In genomic region chr9:101440714-101441230, GRCh38 we compare ENCODE assay signal across 22 cellular contexts. TPM values are rescaled to one million over a fixed set of nuclear protein-coding genes. Genes with fewer than 3 reads are reported as not detected.
"Had no signal": no experiment of that assay in that cellular context is flagged by ENCODE, and none has a peak within 500 bp of the region (broad histone marks: within the 10 kb centered on the region; RNA-seq: fewer than 3 reads in every experiment).

No MANE protein-coding gene starts in this region.

- H3K9me3 Mint-ChIP-seq: activated CD4-positive, alpha-beta T cell treated with anti-CD3 and anti-CD28 coated beads, Interleukin-2, amount 10 ng/mL, durations not matched to agents 24 days and 14 days; activated naive CD4-positive, alpha-beta T cell treated with anti-CD3 and anti-CD28 coated beads, Interleukin-2, amount 10 ng/mL, durations not matched to agents 7 days and 5 days; activated naive CD8-positive, alpha-beta T cell treated with anti-CD3 and anti-CD28 coated beads for 36 hours; activated T-cell treated with anti-CD3 and anti-CD28 coated beads, Interleukin-2, amount 50 U/mL, for 4 hours; WTC11 had no signal

- H3K36me3 Mint-ChIP-seq: activated CD8-positive, alpha-beta memory T cell treated with anti-CD3 and anti-CD28 coated beads, Interleukin-2, amount 10 ng/mL, durations not matched to agents 7 days and 5 days; activated naive CD4-positive, alpha-beta T cell treated with anti-CD3 and anti-CD28 coated beads, Interleukin-2, amount 10 ng/mL, durations not matched to agents 7 days and 5 days; activated naive CD8-positive, alpha-beta T cell treated with anti-CD3 and anti-CD28 coated beads for 36 hours; WTC11 had no signal

- ATAC-seq: activated CD8-positive, alpha-beta memory T cell treated with anti-CD3 and anti-CD28 coated beads, Interleukin-2, amount 10 ng/mL, durations not matched to agents 7 days and 5 days; activated T-cell treated with anti-CD3 and anti-CD28 coated beads, Interleukin-2, amount 50 U/mL, for 4 hours; PC-3; T-helper 17 cell; WTC11 had no signal

- H3K27ac Mint-ChIP-seq: activated CD4-positive, alpha-beta T cell treated with anti-CD3 and anti-CD28 coated beads, Interleukin-2, amount 10 ng/mL, durations not matched to agents 24 days and 14 days; activated CD8-positive, alpha-beta memory T cell treated with anti-CD3 and anti-CD28 coated beads, Interleukin-2, amount 10 ng/mL, durations not matched to agents 7 days and 5 days; activated naive CD4-positive, alpha-beta T cell treated with anti-CD3 and anti-CD28 coated beads, Interleukin-2, amount 10 ng/mL, durations not matched to agents 7 days and 5 days; activated naive CD8-positive, alpha-beta T cell treated with anti-CD3 and anti-CD28 coated beads for 36 hours; T-helper 17 cell; WTC11 had no signal

- DNase-seq: activated CD4-positive, alpha-beta T cell treated with anti-CD3 and anti-CD28 coated beads, Interleukin-2, amount 10 ng/mL, durations not matched to agents 24 days and 14 days; activated CD4-positive, alpha-beta T cell treated with anti-CD3 and anti-CD28 coated beads, Interleukin-2, amount 50 U/mL, for 48 hours; activated CD4-positive, CD25-positive, alpha-beta regulatory T cell treated with anti-CD3 and anti-CD28 coated beads, Interleukin-2, amount 50 U/mL, for 72 hours; activated CD8-positive, alpha-beta memory T cell treated with anti-CD3 and anti-CD28 coated beads, Interleukin-2, amount 10 ng/mL, durations not matched to agents 7 days and 5 days; activated gamma-delta T cell; activated naive CD4-positive, alpha-beta T cell treated with anti-CD3 and anti-CD28 coated beads, Interleukin-2, amount 10 ng/mL, durations not matched to agents 7 days and 5 days; activated naive CD8-positive, alpha-beta T cell treated with anti-CD3 and anti-CD28 coated beads for 36 hours; activated T-cell treated with anti-CD3 and anti-CD28 coated beads, Interleukin-2, amount 50 U/mL, for 4 hours; Karpas-422; MM.1S; NCI-H1105 treated with DMSO at 0.1 percent for 48 hours; NCI-H146; NCI-H187 treated with DMSO at 0.1 percent for 48 hours; NCI-H2081 treated with DMSO at 0.1 percent for 48 hours; NCI-H446; NCI-H524; PC-3; SHP77 treated with DMSO at 0.1 percent for 48 hours; T-helper 17 cell; T-helper 9 cell had no signal

- H3K4me3 Mint-ChIP-seq: activated CD4-positive, alpha-beta T cell treated with anti-CD3 and anti-CD28 coated beads, Interleukin-2, amount 10 ng/mL, durations not matched to agents 24 days and 14 days; activated CD8-positive, alpha-beta memory T cell treated with anti-CD3 and anti-CD28 coated beads, Interleukin-2, amount 10 ng/mL, durations not matched to agents 7 days and 5 days; activated naive CD4-positive, alpha-beta T cell treated with anti-CD3 and anti-CD28 coated beads, Interleukin-2, amount 10 ng/mL, durations not matched to agents 7 days and 5 days; activated naive CD8-positive, alpha-beta T cell treated with anti-CD3 and anti-CD28 coated beads for 36 hours; activated T-cell treated with anti-CD3 and anti-CD28 coated beads, Interleukin-2, amount 50 U/mL, for 4 hours; T-helper 17 cell; WTC11 had no signal

- H3K4me1 Mint-ChIP-seq: activated CD8-positive, alpha-beta memory T cell treated with anti-CD3 and anti-CD28 coated beads, Interleukin-2, amount 10 ng/mL, durations not matched to agents 7 days and 5 days; activated naive CD4-positive, alpha-beta T cell treated with anti-CD3 and anti-CD28 coated beads, Interleukin-2, amount 10 ng/mL, durations not matched to agents 7 days and 5 days; activated naive CD8-positive, alpha-beta T cell treated with anti-CD3 and anti-CD28 coated beads for 36 hours; WTC11 had no signal

RNA-seq across cellular contexts. Expression of gene ALDOB, which starts 5.2 kb away (rescaled TPM):
- total RNA-seq: activated CD4-positive, alpha-beta T cell treated with anti-CD3 and anti-CD28 coated beads, Interleukin-2, amount 10 ng/mL, durations not matched to agents 24 days and 14 days; activated CD8-positive, alpha-beta memory T cell treated with anti-CD3 and anti-CD28 coated beads, Interleukin-2, amount 10 ng/mL, durations not matched to agents 7 days and 5 days; activated naive CD8-positive, alpha-beta T cell treated with anti-CD3 and anti-CD28 coated beads for 36 hours; PC-3; SK-MEL-5; T-helper 17 cell had no signal

RNA-seq across cellular contexts. Expression of gene BAAT, which starts 56.0 kb away (rescaled TPM):
- total RNA-seq: activated CD4-positive, alpha-beta T cell treated with anti-CD3 and anti-CD28 coated beads, Interleukin-2, amount 10 ng/mL, durations not matched to agents 24 days and 14 days; activated CD8-positive, alpha-beta memory T cell treated with anti-CD3 and anti-CD28 coated beads, Interleukin-2, amount 10 ng/mL, durations not matched to agents 7 days and 5 days; T-helper 17 cell had no signal
